ENCODE assay signal across 8 cellular contexts in genomic region chr2:65432227-65433190, GRCh38.
DNase-seq lines count a peak whose midpoint lies in the region; ATAC-seq and TF ChIP-seq lines count a peak whose summit lies in the region.

A gene with protein sequence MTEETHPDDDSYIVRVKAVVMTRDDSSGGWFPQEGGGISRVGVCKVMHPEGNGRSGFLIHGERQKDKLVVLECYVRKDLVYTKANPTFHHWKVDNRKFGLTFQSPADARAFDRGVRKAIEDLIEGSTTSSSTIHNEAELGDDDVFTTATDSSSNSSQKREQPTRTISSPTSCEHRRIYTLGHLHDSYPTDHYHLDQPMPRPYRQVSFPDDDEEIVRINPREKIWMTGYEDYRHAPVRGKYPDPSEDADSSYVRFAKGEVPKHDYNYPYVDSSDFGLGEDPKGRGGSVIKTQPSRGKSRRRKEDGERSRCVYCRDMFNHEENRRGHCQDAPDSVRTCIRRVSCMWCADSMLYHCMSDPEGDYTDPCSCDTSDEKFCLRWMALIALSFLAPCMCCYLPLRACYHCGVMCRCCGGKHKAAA (minus strand): TSS chr2:65432599. CDS start chr2:65431987, 612 bp downstream.

- peak; percentile 90 to 97 for DNase-seq in NCI-H446 (lab: John Stamatoyannopoulos, UW)
- DNase-seq in activated CD4-positive, CD25-positive, alpha-beta regulatory T cell treated with anti-CD3 and anti-CD28 coated beads, Interleukin-2, amount 50 U/mL, for 72 hours: peak; percentile 63
- DNase-seq in kidney glomerular epithelial cell (lab: John Stamatoyannopoulos, UW): peak; percentile 90
- peak; percentile 86 for DNase-seq in stimulated activated CD4-positive, alpha-beta T cell treated with anti-CD3 and anti-CD28 coated beads, Interleukin-15, amount 100 ng/mL, for 24 hours

- no peak for TF ChIP-seq CTCF in 22Rv1 (IDR thresholded peaks at IDR 0.05)

- peak; percentile 35 for ATAC-seq in GM18517 (IDR thresholded peaks at IDR 0.05; ENCODE audit: unreplicated experiment)
- peak; percentile 19 for ATAC-seq in HG03280 (IDR thresholded peaks at IDR 0.05; ENCODE audit: unreplicated experiment)

- peak within 1 kb of the TSS; percentile 81 for H3K27ac ChIP-seq in 22Rv1
- H3K27ac ChIP-seq in cingulate gyrus (ENCODE audit: low read depth, low read length): peak within 1 kb of the TSS; percentile 75

Comparison
In these comparisons a context has a peak if more than half of its experiments do, and no peak if none do; other contexts are left out.
1. Peak in every context shown above with its lines: DNase-seq, ATAC-seq and H3K27ac ChIP-seq.